Comparison of ENCODE assay signal across 8 cellular contexts in the genomic region with DNA sequence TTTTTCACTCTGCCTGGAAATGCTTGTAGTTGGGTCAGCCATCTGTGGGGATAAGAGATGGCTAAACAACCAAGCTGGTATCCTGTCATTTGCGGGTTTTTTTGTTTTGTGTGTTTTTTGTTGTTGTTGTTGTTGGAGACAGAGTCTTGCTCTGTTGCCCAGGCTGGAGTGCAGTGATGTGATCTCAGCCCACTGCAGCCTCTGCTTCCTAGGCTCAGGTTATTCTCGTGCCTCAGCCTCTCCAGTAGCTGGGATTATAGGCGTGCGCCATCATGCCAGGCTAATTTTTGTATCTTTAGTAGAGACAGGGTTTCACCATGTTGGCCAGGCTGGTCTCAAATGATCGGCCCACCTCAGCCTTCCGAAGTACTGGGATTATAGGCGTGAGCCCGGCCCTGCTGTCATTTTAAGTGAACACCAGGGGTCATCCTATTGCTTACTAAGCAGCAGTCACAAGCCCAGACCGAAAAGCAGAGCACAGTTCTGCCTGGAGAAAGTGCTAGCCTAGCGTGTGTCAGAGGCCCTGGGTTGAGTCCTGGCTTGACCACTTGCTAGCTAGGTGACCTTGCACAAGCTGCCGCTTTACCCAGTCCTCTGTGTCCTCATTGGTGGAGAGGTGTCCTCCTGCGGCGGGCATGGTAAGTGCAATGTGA. TPM values are rescaled to one million over a fixed set of nuclear protein-coding genes. Genes with fewer than 3 reads are reported as not detected.
DNase-seq lines count a peak whose midpoint lies in the region; ATAC-seq, FAIRE-seq and TF ChIP-seq lines count a peak whose summit lies in the region.

No MANE protein-coding gene starts in this region.

- DNase-seq in SIG-M5 treated with dmso at 0.1 percent for 504 hours (lab: John Stamatoyannopoulos, UW; ENCODE audit: unreplicated experiment) (peak; percentile 67), SIG-M5 (lab: John Stamatoyannopoulos, UW) (no peak), NCI-H1694 treated with DMSO at 0.1 percent for 48 hours (lab: John Stamatoyannopoulos, UW) (peak; percentile 32), amniotic epithelial cell (ENCODE audit: low read depth) (peak; percentile 71), inferior parietal cortex (ENCODE audit: extremely low spot score) (peak; percentile 42), testis (peak; percentile 76), pancreas (no peak)

- no peak overlapping the region for H3K27ac ChIP-seq in testis
- no peak overlapping the region for H3K27ac ChIP-seq in pancreas

- peak in 2 of 3 experiments; percentile 42 for TF ChIP-seq CTCF in testis (IDR thresholded peaks at IDR 0.05)
- no peak for TF ChIP-seq CTCF in pancreas (IDR thresholded peaks at IDR 0.05)

- 55 to 77% methylated on average over 9 to 13 of the region's 13 CpGs for WGBS in testis, 2 donors
- 55 to 66% methylated on average over 13 of the region's 13 CpGs for WGBS in pancreas, 2 donors

- FAIRE-seq in pancreas (lab: Jason Lieb, UNC) = no peak

- H3K4me3 ChIP-seq in testis (no peak overlapping the region), pancreas (no peak overlapping the region)

- no peak for TF ChIP-seq POLR2A in testis (IDR thresholded peaks at IDR 0.05)

- intact Hi-C loops in testis (cut with DNase I; ENCODE audit: low total_unique reads) (loop anchor here (10.0 kb wide), 1 partner anchor 55 kb away; a partner anchor contains a TSS), pancreas (cut with DNase I) (no loop called here)

- no peak for ATAC-seq in pancreas
- ATAC-seq in GM21786 (IDR thresholded peaks at IDR 0.05; ENCODE audit: unreplicated experiment) = no peak

- peaks cover 54% of the 10 kb centered on the region for H3K4me1 ChIP-seq in testis
- H3K4me1 ChIP-seq in pancreas = peaks cover 30 to 36% (median 34%) of the 10 kb centered on the region in 3 donors

- no peaks in the 10 kb centered on the region for H3K27me3 ChIP-seq in testis
- no peaks in the 10 kb centered on the region for H3K27me3 ChIP-seq in pancreas

- H3K9me3 ChIP-seq in testis (no peaks in the 10 kb centered on the region), pancreas (no peaks in the 10 kb centered on the region)

- H3K36me3 ChIP-seq in testis (ENCODE audit: low read depth, missing control alignments) = no peaks in the 10 kb centered on the region
- peaks cover 0 to 26% (median 0%) of the 10 kb centered on the region in 3 donors for H3K36me3 ChIP-seq in pancreas

RNA-seq across cellular contexts. Expression of a gene that starts 4.6 kb away (rescaled TPM):
- total RNA-seq in testis = 10 to 100 TPM; 25.0 to 27.7 TPM
- 20.3 TPM for polyA plus RNA-seq in testis (ENCODE audit: insufficient read depth, low read depth, low replicate concordance)
- total RNA-seq in pancreas = 10 to 100 TPM in 1 of 6 donors, 1 to 10 TPM in 5; 4.3 to 11.5 (median 6.3) TPM
- 1 to 10 TPM; 2.7 to 3.8 TPM for polyA plus RNA-seq in pancreas

RNA-seq across cellular contexts. Expression of a gene that starts 4.9 kb away (rescaled TPM):
- total RNA-seq in testis = 10 to 100 TPM; 56.9 to 97.9 TPM
- 34.0 TPM for polyA plus RNA-seq in testis (ENCODE audit: insufficient read depth, low read depth, low replicate concordance)
- total RNA-seq in pancreas = 10 to 100 TPM in 4 of 6 donors, 1 to 10 TPM in 2; 9.4 to 16.5 (median 11.0) TPM
- 10 to 100 TPM; 16.6 to 18.7 TPM for polyA plus RNA-seq in pancreas

RNA-seq across cellular contexts. Expression of a gene that starts 43.6 kb away (rescaled TPM):
- total RNA-seq in testis = 10 to 100 TPM; 36.4 to 48.1 TPM
- polyA plus RNA-seq in testis (ENCODE audit: insufficient read depth, low read depth, low replicate concordance) = 45.9 TPM
- total RNA-seq in pancreas = 10 to 100 TPM in 3 of 6 donors, 1 to 10 TPM in 3; 5.8 to 14.3 (median 10.3) TPM
- polyA plus RNA-seq in pancreas = 10 to 100 TPM; 11.3 to 14.3 TPM

RNA-seq across cellular contexts. Expression of a gene that starts 57.8 kb away (rescaled TPM):
- total RNA-seq in testis (1 to 10 TPM; 1.7 to 2.7 TPM), pancreas (not detected)
- polyA plus RNA-seq in testis (ENCODE audit: insufficient read depth, low read depth, low replicate concordance) (2.5 TPM), pancreas (under 1 TPM in 1 of 2 donors, not detected in 1; 0.09 TPM)

RNA-seq across cellular contexts. Expression of a gene that starts 59.3 kb away (rescaled TPM):
- 10 to 100 TPM; 28.5 to 29.4 TPM for total RNA-seq in testis
- polyA plus RNA-seq in testis (ENCODE audit: insufficient read depth, low read depth, low replicate concordance) = 7.5 TPM
- 10 to 100 TPM in 2 of 6 donors, 1 to 10 TPM in 4; 7.1 to 11.1 (median 9.2) TPM for total RNA-seq in pancreas
- 1 to 10 TPM; 5.8 to 9.3 TPM for polyA plus RNA-seq in pancreas

Comparison
In these comparisons a context has a peak if more than half of its experiments do, and no peak if none do; other contexts are left out.
1. DNase-seq: peak in SIG-M5 treated with dmso at 0.1 percent for 504 hours (single experiment), NCI-H1694 treated with DMSO at 0.1 percent for 48 hours (single experiment), amniotic epithelial cell (single experiment), inferior parietal cortex (single experiment) and testis (single experiment); none in SIG-M5 (single experiment) and pancreas (0 of 6).
2. CTCF ChIP-seq: peak in testis (2 of 3); none in pancreas (0 of 4).